In the genomic region with DNA sequence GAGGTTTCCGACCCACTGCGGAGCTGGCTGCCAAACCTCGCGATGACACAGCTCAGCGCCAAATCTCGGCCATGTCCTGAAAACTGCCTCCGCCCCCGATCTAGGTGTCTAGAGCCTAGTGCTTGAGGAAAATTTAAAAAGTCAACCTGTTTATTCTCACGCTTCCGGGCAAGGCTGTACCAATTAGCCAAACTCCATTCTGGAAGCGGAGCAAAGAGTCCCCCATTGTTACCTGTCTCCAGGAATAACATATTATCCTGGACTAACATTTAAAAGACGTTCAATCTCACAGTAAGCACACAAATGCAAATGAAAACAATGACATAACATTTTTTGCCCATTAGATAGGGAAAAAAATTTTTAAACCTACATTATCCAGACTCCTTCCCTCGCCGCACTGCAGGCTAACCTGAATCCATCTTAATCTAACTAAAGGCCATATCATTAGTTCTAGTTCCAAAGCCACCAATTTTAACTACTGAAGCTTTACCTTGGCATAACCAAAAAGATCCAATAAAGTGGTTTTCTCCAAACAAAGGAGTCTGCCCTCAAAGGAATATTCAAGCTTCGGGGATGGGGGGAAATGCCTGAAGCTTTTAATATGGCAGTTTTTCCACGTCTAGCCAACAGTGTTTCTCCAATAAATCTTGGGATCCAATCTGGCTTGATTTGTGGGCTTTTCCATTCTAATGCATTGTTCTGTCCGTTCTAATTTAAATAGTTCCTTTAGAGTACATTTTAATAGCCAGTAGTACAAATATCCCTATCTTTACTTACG, we compare ENCODE assay signal across 8 cellular contexts. TPM values are rescaled to one million over a fixed set of nuclear protein-coding genes. Genes with fewer than 3 reads are reported as not detected.
DNase-seq lines count a peak whose midpoint lies in the region; ATAC-seq, FAIRE-seq and TF ChIP-seq lines count a peak whose summit lies in the region.

No MANE protein-coding gene starts in this region.

- H3K27ac ChIP-seq in keratinocyte (ENCODE audit: control insufficient read depth, insufficient read depth, low read length) (peak overlapping the region; percentile 92), thoracic aorta (peak overlapping the region in 1 of 2 donors; percentile 80)

- peak overlapping the region; percentile 82 for H3K9ac ChIP-seq in keratinocyte (ENCODE audit: control insufficient read depth, extremely low read depth, insufficient read depth, low read length)

- H3K4me1 ChIP-seq in keratinocyte (ENCODE audit: control insufficient read depth, extremely low read depth, insufficient read depth, low read length): peaks cover 2% of the 10 kb centered on the region
- peaks cover 8 to 10% of the 10 kb centered on the region in 2 donors for H3K4me1 ChIP-seq in thoracic aorta (ENCODE audit: control insufficient read depth in 1 of 2, low read depth in 2 of 2)

- peaks cover 5% of the 10 kb centered on the region for H3K4me1 Mint-ChIP-seq in activated T-helper 17 cell treated with anti-CD3 and anti-CD28 coated beads, Interleukin-2, amount 50 U/mL, for 72 hours

- peaks cover 70% of the 10 kb centered on the region for H3K36me3 Mint-ChIP-seq in activated T-helper 17 cell treated with anti-CD3 and anti-CD28 coated beads, Interleukin-2, amount 50 U/mL, for 72 hours (ENCODE audit: low read depth)

- H3K27me3 ChIP-seq in GM06990 (replicated peaks; ENCODE audit: control insufficient read depth, insufficient read depth, low read length) (no peaks in the 10 kb centered on the region), keratinocyte (ENCODE audit: control insufficient read depth, extremely low read depth, insufficient read depth, low read length) (no peaks in the 10 kb centered on the region), thoracic aorta (replicated peaks; ENCODE audit: insufficient read depth) (no peaks in the 10 kb centered on the region)

- H3K27ac Mint-ChIP-seq in activated T-helper 17 cell treated with anti-CD3 and anti-CD28 coated beads, Interleukin-2, amount 50 U/mL, for 72 hours: peak overlapping the region; percentile 95

- H3K27me3 Mint-ChIP-seq in activated T-helper 17 cell treated with anti-CD3 and anti-CD28 coated beads, Interleukin-2, amount 50 U/mL, for 72 hours: no peaks in the 10 kb centered on the region

- peak overlapping the region; percentile 87 for H3K4me2 ChIP-seq in keratinocyte (ENCODE audit: control insufficient read depth, extremely low read depth, insufficient read depth, low read depth, low read length)

- H3K9me1 ChIP-seq in keratinocyte (ENCODE audit: control insufficient read depth, extremely low read depth, insufficient read depth, low read length): no peaks in the 10 kb centered on the region

- peaks cover 41% of the 10 kb centered on the region for H3K79me2 ChIP-seq in keratinocyte (ENCODE audit: control insufficient read depth, insufficient read depth, low read length)

- peak; percentile 58 for ATAC-seq in HG03139 (IDR thresholded peaks at IDR 0.05; ENCODE audit: unreplicated experiment)
- no peak for ATAC-seq in activated T-helper 17 cell treated with anti-CD3 and anti-CD28 coated beads, Interleukin-2, amount 50 U/mL, for 72 hours (replicated peaks)
- ATAC-seq in thoracic aorta (ENCODE audit: insufficient number of reproducible peaks, low FRiP score, low read depth): no peak

- no peaks in the 10 kb centered on the region for H3K9me3 Mint-ChIP-seq in activated T-helper 17 cell treated with anti-CD3 and anti-CD28 coated beads, Interleukin-2, amount 50 U/mL, for 72 hours

- no peaks in the 10 kb centered on the region for H4K20me1 ChIP-seq in keratinocyte (ENCODE audit: control insufficient read depth, extremely low read depth, insufficient read depth, low read length)

- DNase-seq in GM06990 (ENCODE audit: extremely low read depth, insufficient read length) (no peak), keratinocyte (ENCODE audit: low read depth, low spot score) (no peak), thoracic aorta (ENCODE audit: low spot score) (no peak), occipital lobe (lab: John Stamatoyannopoulos, UW) (no peak), NCI-H446 treated with DMSO at 0.1 percent for 48 hours (lab: John Stamatoyannopoulos, UW) (no peak), dedifferentiated amniotic fluid mesenchymal stem cell (ENCODE audit: extremely low spot score) (no peak)

- peak; percentile 29 for FAIRE-seq in keratinocyte (lab: Jason Lieb, UNC)

- dilution Hi-C loops in keratinocyte (cut with MboI; ENCODE audit: extremely low pct_ligation_motif_present, low sequenced_read_pairs): no loop called here

- H2AFZ ChIP-seq in keratinocyte (ENCODE audit: control insufficient read depth, low read length): peak overlapping the region; percentile 59

- H3K4me3 ChIP-seq in GM06990 (replicated peaks; ENCODE audit: low read depth, low read length): peak overlapping the region; percentile 79
- peak overlapping the region; percentile 69 to 74 (median 72) for H3K4me3 ChIP-seq in keratinocyte (ENCODE audit: control insufficient read depth in 2 of 3, extremely low read depth in 1 of 3, insufficient read depth in 2 of 3, low read depth in 1 of 3, low read length in 3 of 3)
- H3K4me3 ChIP-seq in thoracic aorta: peak overlapping the region; percentile 81

- H3K36me3 ChIP-seq in GM06990 (ENCODE audit: control insufficient read depth, insufficient read depth, low read length): no peaks in the 10 kb centered on the region
- H3K36me3 ChIP-seq in keratinocyte (ENCODE audit: control insufficient read depth in 2 of 2, extremely low read depth in 1 of 2, insufficient read depth in 2 of 2, low read length in 2 of 2): no peaks in the 10 kb centered on the region
- H3K36me3 ChIP-seq in thoracic aorta: no peaks in the 10 kb centered on the region

- TF ChIP-seq CTCF in GM06990 (IDR thresholded peaks at IDR 0.05; ENCODE audit: insufficient read depth, low read length, poor library complexity, severe bottlenecking) (no peak), keratinocyte (optimal IDR thresholded peaks at IDR 0.05 in 1 of 3, IDR thresholded peaks at IDR 0.05 in 1 of 3, conservative IDR thresholded peaks at IDR 0.05 in 1 of 3; ENCODE audit: extremely low read depth in 1 of 3, insufficient read depth in 2 of 3, low read length in 3 of 3) (no peak), thoracic aorta (IDR thresholded peaks at IDR 0.05) (no peak)

- H3K9me3 ChIP-seq in keratinocyte (ENCODE audit: control insufficient read depth, low read depth, low read length): no peaks in the 10 kb centered on the region
- H3K9me3 ChIP-seq in thoracic aorta: no peaks in the 10 kb centered on the region

- H3K4me3 Mint-ChIP-seq in activated T-helper 17 cell treated with anti-CD3 and anti-CD28 coated beads, Interleukin-2, amount 50 U/mL, for 72 hours: peak overlapping the region; percentile 87

RNA-seq across cellular contexts. Expression of a gene that starts 1.9 kb away (rescaled TPM):
- total RNA-seq in activated T-helper 17 cell treated with anti-CD3 and anti-CD28 coated beads, Interleukin-2, amount 50 U/mL, for 72 hours: 100 to 1,000 TPM; 455 to 608 TPM
- polyA plus RNA-seq in keratinocyte: 53.6 to 66.5 TPM (median 55.7 TPM) in 3 replicates
- polyA plus RNA-seq in keratinocyte (2011; ENCODE audit: low read depth): 59.4 TPM
- polyA plus RNA-seq in keratinocyte (2011; cell fraction: cytosol; rRNA removed): 34.0 and 54.8 TPM in 2 replicates
- polyA plus RNA-seq in keratinocyte (2011; cell fraction: nucleus; rRNA removed): 266 and 282 TPM in 2 replicates
- polyA plus RNA-seq in keratinocyte (2012; ENCODE audit: low replicate concordance): 67.6 and 78.3 TPM in 2 replicates
- polyA minus RNA-seq in keratinocyte: 223 to 344 TPM (median 328 TPM) in 3 replicates
- polyA minus RNA-seq in keratinocyte (2011; cell fraction: cytosol; rRNA and poly(A)+ RNA removed): 106 TPM
- 327 and 509 TPM in 2 replicates for polyA minus RNA-seq in keratinocyte (2011; cell fraction: nucleus; rRNA and poly(A)+ RNA removed)
- total RNA-seq in thoracic aorta: 100 to 1,000 TPM; 102 to 169 TPM
- 95.3 TPM for total RNA-seq in occipital lobe
